9 cellular contexts compared by ENCODE assay signal in genomic region chr1:10510520-10511493, GRCh38. TPM values are rescaled to one million over a fixed set of nuclear protein-coding genes. Genes with fewer than 3 reads are reported as not detected.
DNase-seq lines count a peak whose midpoint lies in the region; ATAC-seq and TF ChIP-seq lines count a peak whose summit lies in the region.
"Had no signal": no experiment of that assay in that cellular context is flagged by ENCODE, and none has a peak within 500 bp of the region (broad histone marks: within the 10 kb centered on the region; RNA-seq: fewer than 3 reads in every experiment).

No MANE protein-coding gene starts in this region.

- no peaks in the 10 kb centered on the region for H3K36me3 ChIP-seq in kidney epithelial cell (ENCODE audit: control insufficient read depth, insufficient read depth, low read length)
- H3K36me3 ChIP-seq: neutrophil had no signal

- ATAC-seq in GM18520 (IDR thresholded peaks at IDR 0.05; ENCODE audit: unreplicated experiment) (peak; percentile 92), HG03095 (IDR thresholded peaks at IDR 0.05; ENCODE audit: unreplicated experiment) (peak; percentile 88)

- H3K4me3 ChIP-seq in kidney epithelial cell (ENCODE audit: low read depth, low read length): no peak overlapping the region

- no peak for TF ChIP-seq CTCF in kidney epithelial cell (IDR thresholded peaks at IDR 0.05; ENCODE audit: insufficient read depth, low read length, poor library complexity, severe bottlenecking)

- H3K27me3 ChIP-seq in kidney epithelial cell (ENCODE audit: control insufficient read depth, insufficient read depth, low read length): no peaks in the 10 kb centered on the region
- H3K27me3 ChIP-seq: neutrophil had no signal

- DNase-seq in A172 (ENCODE audit: low spot score) (peak; percentile 86), SIG-M5 (lab: John Stamatoyannopoulos, UW) (peak; percentile 79), kidney epithelial cell (ENCODE audit: low read depth) (peak; percentile 70), retina (no peak)
- peak; percentile 92 for DNase-seq in activated effector memory CD4-positive, alpha-beta T cell treated with anti-CD3 and anti-CD28 coated beads, Interleukin-2, amount 50 U/mL, for 16 hours
- DNase-seq in stimulated activated CD8-positive, alpha-beta memory T cell treated with anti-CD3 and anti-CD28 coated beads, Interleukin-15, amount 100 ng/mL, for 4 hours (ENCODE audit: low read depth in 2 of 2): peak; percentile 56 to 73

RNA-seq across cellular contexts. Expression of gene PEX14, which starts 36.1 kb away (rescaled TPM):
- 5.9 and 14.3 TPM in 2 replicates for total RNA-seq in A172 (2014; rRNA removed; shearing (Covaris generic))
- total RNA-seq in kidney epithelial cell: 24.9 and 27.4 TPM in 2 replicates

RNA-seq across cellular contexts. Expression of gene DFFA, which starts 38.5 kb away (rescaled TPM):
- 29.9 and 31.3 TPM in 2 replicates for total RNA-seq in A172 (2014; rRNA removed; shearing (Covaris generic))
- 67.0 and 68.4 TPM in 2 replicates for total RNA-seq in kidney epithelial cell
